ENCODE assay signal across 17 cellular contexts in the genomic region with DNA sequence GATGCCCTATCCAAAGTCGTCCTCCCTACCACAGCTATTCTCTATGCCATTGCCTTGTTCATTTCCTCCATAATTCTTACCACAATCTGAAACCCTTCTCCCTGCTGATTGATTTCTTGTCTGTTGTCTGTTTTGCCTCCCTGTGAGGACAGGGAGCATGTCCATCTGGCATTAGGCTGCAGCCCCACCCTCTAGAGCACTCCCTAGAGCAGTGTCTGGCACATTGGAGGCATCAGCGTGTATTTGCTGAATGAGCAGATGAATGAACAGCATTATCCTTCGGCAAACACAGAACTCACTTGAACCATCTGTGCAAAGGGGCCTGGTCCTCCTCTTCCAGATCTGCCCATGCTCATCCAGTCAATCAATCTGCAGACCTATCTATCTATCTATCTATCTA. TPM values are rescaled to one million over a fixed set of nuclear protein-coding genes. Genes with fewer than 3 reads are reported as not detected.
"Had no signal": no experiment of that assay in that cellular context is flagged by ENCODE, and none has a peak within 500 bp of the region (broad histone marks: within the 10 kb centered on the region; RNA-seq: fewer than 3 reads in every experiment).

No MANE protein-coding gene starts in this region.

- H3K4me3 ChIP-seq: breast epithelium, dorsolateral prefrontal cortex, esophagus squamous epithelium had no signal

- H3K27ac ChIP-seq: breast epithelium, dorsolateral prefrontal cortex, esophagus squamous epithelium, foreskin keratinocyte had no signal

- H3K27ac Mint-ChIP-seq: activated naive CD8-positive, alpha-beta T cell treated with anti-CD3 and anti-CD28 coated beads, Interleukin-2, amount 10 ng/mL, durations not matched to agents 7 days and 5 days; nephron; type B pancreatic cell had no signal

- H3K4me1 ChIP-seq: breast epithelium, esophagus squamous epithelium, foreskin keratinocyte had no signal

- DNase-seq: activated CD4-positive, alpha-beta T cell treated with anti-CD3 and anti-CD28 coated beads, Interleukin-2, amount 50 U/mL, for 48 hours; activated CD4-positive, CD25-positive, alpha-beta regulatory T cell treated with anti-CD3 and anti-CD28 coated beads, Interleukin-2, amount 50 U/mL, for 72 hours; activated gamma-delta T cell treated with Interleukin-2 at 50 U/mL for 16 hours; activated naive CD8-positive, alpha-beta T cell treated with anti-CD3 and anti-CD28 coated beads, Interleukin-2, amount 10 ng/mL, durations not matched to agents 7 days and 5 days; activated T-cell treated with anti-CD3 and anti-CD28 coated beads, Interleukin-2, amount 50 U/mL, for 48 hours; dorsolateral prefrontal cortex; esophagus squamous epithelium; foreskin keratinocyte; mammary epithelial cell; occipital lobe; stimulated activated CD4-positive, alpha-beta T cell treated with anti-CD3 and anti-CD28 coated beads, Interleukin-12 subunit alpha, Interleukin-12 subunit beta, amount 100 ng/mL, for 4 hours; stimulated activated naive CD4-positive, alpha-beta T cell treated with Interleukin-2 at 50 U/mL for 16 hours had no signal

- H3K4me3 Mint-ChIP-seq: activated naive CD8-positive, alpha-beta T cell treated with anti-CD3 and anti-CD28 coated beads, Interleukin-2, amount 10 ng/mL, durations not matched to agents 7 days and 5 days; nephron; type B pancreatic cell had no signal

- H3K4me1 Mint-ChIP-seq: nephron had no signal

- H3K36me3 Mint-ChIP-seq: activated naive CD8-positive, alpha-beta T cell treated with anti-CD3 and anti-CD28 coated beads, Interleukin-2, amount 10 ng/mL, durations not matched to agents 7 days and 5 days; type B pancreatic cell had no signal

- H3K9me3 ChIP-seq: breast epithelium, esophagus squamous epithelium had no signal

- H3K27me3 ChIP-seq: breast epithelium, foreskin keratinocyte had no signal

- ATAC-seq: foreskin keratinocyte had no signal

- H3K36me3 ChIP-seq: breast epithelium, esophagus squamous epithelium had no signal

- H3K9me3 Mint-ChIP-seq: activated naive CD8-positive, alpha-beta T cell treated with anti-CD3 and anti-CD28 coated beads, Interleukin-2, amount 10 ng/mL, durations not matched to agents 7 days and 5 days had no signal

RNA-seq across cellular contexts. Expression of gene DMBT1, which starts 5.1 kb away (rescaled TPM):
- total RNA-seq: activated naive CD8-positive, alpha-beta T cell treated with anti-CD3 and anti-CD28 coated beads, Interleukin-2, amount 10 ng/mL, durations not matched to agents 7 days and 5 days; pulmonary artery endothelial cell; T-helper 2 cell treated with Interferon-gamma antibody and Interleukin-4, amounts not matched to agents 100 ng/mL and 5 ng/mL, for 36 hours had no signal
